ENCODE assay signal across 18 cellular contexts in genomic region chr5:141342773-141343172, GRCh38. TPM values are rescaled to one million over a fixed set of nuclear protein-coding genes. Genes with fewer than 3 reads are reported as not detected.
DNase-seq lines count a peak whose midpoint lies in the region; ATAC-seq, FAIRE-seq and TF ChIP-seq lines count a peak whose summit lies in the region.
"Had no signal": no experiment of that assay in that cellular context is flagged by ENCODE, and none has a peak within 500 bp of the region (broad histone marks: within the 10 kb centered on the region; RNA-seq: fewer than 3 reads in every experiment).

No MANE protein-coding gene starts in this region.

- in situ Hi-C loops in GM23248 (cut with MboI) = no loop called here

- DNase-seq in GM23248 (no peak), NCI-H69 (lab: John Stamatoyannopoulos, UW) (peak; percentile 4), heart right ventricle (no peak), D721Med (ENCODE audit: insufficient read length, low spot score) (no peak)
- no peak for DNase-seq in stimulated activated naive CD8-positive, alpha-beta T cell treated with anti-CD3 and anti-CD28 coated beads, Interleukin-15, Interleukin-2, amounts not matched to agents 100 U/mL and 50 U/mL, for 24 hours
- DNase-seq: C1 segment of cervical spinal cord; Calu3; CD4-positive, alpha-beta T cell; DMS79 had no signal

- H3K36me3 ChIP-seq in GM23248 (ENCODE audit: low read depth) = no peaks in the 10 kb centered on the region
- no peaks in the 10 kb centered on the region for H3K36me3 ChIP-seq in heart right ventricle
- H3K36me3 ChIP-seq in muscle layer of duodenum (ENCODE audit: control insufficient read depth in 1 of 2, insufficient read depth in 2 of 2, low read length in 2 of 2) = peaks cover 0 to 4% of the 10 kb centered on the region in 2 donors

- H3K4me1 ChIP-seq in GM23248 (ENCODE audit: insufficient read depth) (no peaks in the 10 kb centered on the region), heart right ventricle (peaks cover 0 to 12% (median 0%) of the 10 kb centered on the region in 9 donors), muscle layer of duodenum (ENCODE audit: control insufficient read depth in 1 of 2, insufficient read depth in 2 of 2, low read length in 2 of 2) (no peaks in the 10 kb centered on the region)

- no peaks in the 10 kb centered on the region for H3K9me2 ChIP-seq in GM23248 (ENCODE audit: insufficient read depth)

- 0 out of 2 replicates have a peak overlapping the region, but pooled peaks have one; percentile 4 for H3K4me3 ChIP-seq in GM23248
- H3K4me3 ChIP-seq in heart right ventricle = peak overlapping the region; percentile 4 to 54 (median 26)
- H3K4me3 ChIP-seq in muscle layer of duodenum (ENCODE audit: low read depth in 1 of 2, low read length in 2 of 2) = peak overlapping the region; percentile 8 to 23
- H3K4me3 ChIP-seq: GM12878 had no signal

- no peak for FAIRE-seq in D721Med (lab: Jason Lieb, UNC)
- FAIRE-seq: A204.1, GM12878, GM18507, H54 had no signal

- H3K79me2 ChIP-seq in GM23248 (ENCODE audit: insufficient read depth) = no peaks in the 10 kb centered on the region

- no peaks in the 10 kb centered on the region for H3F3A ChIP-seq in GM23248 (ENCODE audit: insufficient read depth)

- no peak for TF ChIP-seq CTCF in heart right ventricle (IDR thresholded peaks at IDR 0.05)
- no peak for TF ChIP-seq CTCF in D721Med (IDR thresholded peaks at IDR 0.05; ENCODE audit: insufficient read depth, missing control alignments)

- no peaks in the 10 kb centered on the region for H4K20me1 ChIP-seq in GM23248 (ENCODE audit: insufficient read depth)

- no peak overlapping the region for H3K4me2 ChIP-seq in GM23248 (ENCODE audit: unreplicated experiment)

- H2AFZ ChIP-seq in GM23248 = peak overlapping the region; percentile 70; the same call in 1 of the 2 replicates

- peak in 6 of 8 donors; percentile 32 to 74 (median 61) for ATAC-seq in heart right ventricle
- ATAC-seq in stimulated activated naive CD8-positive, alpha-beta T cell treated with anti-CD3 and anti-CD28 coated beads, Interleukin-15, Interleukin-2, amounts not matched to agents 100 U/mL and 50 U/mL, for 24 hours = no peak
- no peak for ATAC-seq in HG03175 (IDR thresholded peaks at IDR 0.05; ENCODE audit: unreplicated experiment)
- ATAC-seq: GM12878, HCT116 had no signal

- H3K27me3 ChIP-seq in GM23248 (replicated peaks; ENCODE audit: insufficient read depth) (no peaks in the 10 kb centered on the region), heart right ventricle (peaks cover 0 to 41% (median 0%) of the 10 kb centered on the region in 7 donors), muscle layer of duodenum (ENCODE audit: low read depth, low read length) (no peaks in the 10 kb centered on the region)

- WGBS in GM23248 (ENCODE audit: low coverage in 1 of 2, low lambda C conversion rate in 2 of 2, missing lambda C conversion rate in 2 of 2), 2 experiments = 5 to 7% methylated on average over 1 of the region's 1 CpG
- WGBS in heart right ventricle, 2 donors = 9 to 15% methylated on average over 1 of the region's 1 CpG

- intact Hi-C loops in heart right ventricle (cut with DNase I) = loop anchor here in 5 of 10 donors (2.0 to 10.0 kb wide), 4 partner anchors 26 to 222 kb away; partner anchors contain the start of gene PCDHGA11 (in 1 of the 5)

- no peak overlapping the region for H3K9ac ChIP-seq in GM23248

- H3K27ac ChIP-seq in GM23248 = no peak overlapping the region
- peak overlapping the region; percentile 6 to 83 (median 74) for H3K27ac ChIP-seq in heart right ventricle
- no peak overlapping the region for H3K27ac ChIP-seq in muscle layer of duodenum (ENCODE audit: low read length)

- H3K9me3 ChIP-seq in GM23248 (ENCODE audit: low read depth) = no peaks in the 10 kb centered on the region
- peaks cover 0 to 99% (median 31%) of the 10 kb centered on the region in 11 donors for H3K9me3 ChIP-seq in heart right ventricle
- H3K9me3 ChIP-seq in muscle layer of duodenum (ENCODE audit: control insufficient read depth in 1 of 2, low read length in 2 of 2) = peaks cover 50 to 88% of the 10 kb centered on the region in 2 donors

RNA-seq across cellular contexts. Expression of gene PCDHGA3, which starts 0.9 kb away (rescaled TPM):
- 7.5 and 7.6 TPM in 2 replicates for total RNA-seq in GM23248 (2014; rRNA removed; shearing (Covaris generic))
- polyA plus RNA-seq in GM23248 (2016; fragmentation: Nextera tagmentation; extraction: Ambion mirVana) = 4.0 and 5.4 TPM in 2 replicates
- 10 to 100 TPM; 10.0 to 21.0 (median 15.2) TPM for total RNA-seq in heart right ventricle
- 1 to 10 TPM; 1.3 to 7.5 TPM for polyA plus RNA-seq in heart right ventricle
- total RNA-seq: Calu3; CD4-positive, alpha-beta T cell; G401 had no signal

RNA-seq across cellular contexts. Expression of gene PCDHGA2, which starts 4.2 kb away (rescaled TPM):
- total RNA-seq in GM23248 (2014; rRNA removed; shearing (Covaris generic)) = 6.3 and 7.3 TPM in 2 replicates
- polyA plus RNA-seq in GM23248 (2016; fragmentation: Nextera tagmentation; extraction: Ambion mirVana) (4.3 and 5.3 TPM in 2 replicates), heart right ventricle (1 to 10 TPM; 1.6 to 2.0 TPM)
- 10 to 100 TPM in 6 of 10 donors, 1 to 10 TPM in 4; 7.0 to 15.3 (median 12.2) TPM for total RNA-seq in heart right ventricle
- total RNA-seq: Calu3; CD4-positive, alpha-beta T cell; G401 had no signal

RNA-seq across cellular contexts. Expression of gene PCDHGB1, which starts 7.1 kb away (rescaled TPM):
- total RNA-seq in GM23248 (2014; rRNA removed; shearing (Covaris generic)) = 0.25 and 0.86 TPM in 2 replicates
- polyA plus RNA-seq in GM23248 (2016; fragmentation: Nextera tagmentation; extraction: Ambion mirVana) (0.16 and 0.19 TPM in 2 replicates), heart right ventricle (1 to 10 TPM in 1 of 2 donors, under 1 TPM in 1; 0.19 to 7.2 TPM)
- 10 to 100 TPM in 3 of 10 donors, 1 to 10 TPM in 7; 5.2 to 13.2 (median 9.0) TPM for total RNA-seq in heart right ventricle
- total RNA-seq: G401 had no signal

RNA-seq across cellular contexts. Expression of gene PCDHGA4, which starts 12.0 kb away (rescaled TPM):
- total RNA-seq in GM23248 (2014; rRNA removed; shearing (Covaris generic)) = 10.8 and 13.9 TPM in 2 replicates
- polyA plus RNA-seq in GM23248 (2016; fragmentation: Nextera tagmentation; extraction: Ambion mirVana) (8.1 and 8.6 TPM in 2 replicates), heart right ventricle (1 to 10 TPM in 1 of 2 donors, under 1 TPM in 1; 0.70 to 4.8 TPM)
- 10 to 100 TPM in 8 of 10 donors, 1 to 10 TPM in 2; 7.4 to 16.0 (median 10.5) TPM for total RNA-seq in heart right ventricle
- total RNA-seq: G401, HT-29 had no signal

RNA-seq across cellular contexts. Expression of gene PCDHGA1, which starts 12.5 kb away (rescaled TPM):
- total RNA-seq in GM23248 (2014; rRNA removed; shearing (Covaris generic)) = 0.38 and 1.8 TPM in 2 replicates
- polyA plus RNA-seq in GM23248 (2016; fragmentation: Nextera tagmentation; extraction: Ambion mirVana) (0.63 and 0.72 TPM in 2 replicates), heart right ventricle (1 to 10 TPM in 1 of 2 donors, under 1 TPM in 1; 0.57 to 1.5 TPM)
- total RNA-seq in heart right ventricle = 1 to 10 TPM; 2.1 to 5.0 (median 2.8) TPM
- total RNA-seq: Calu3; CD4-positive, alpha-beta T cell; G401 had no signal

Comparison
In these comparisons a context has a peak if more than half of its experiments do, and no peak if none do; other contexts are left out.
1. H3K27ac ChIP-seq: peak in heart right ventricle (10 of 10); none in GM23248 (single experiment) and muscle layer of duodenum (single experiment).
2. ATAC-seq: peak in heart right ventricle (6 of 8); none in stimulated activated naive CD8-positive, alpha-beta T cell treated with anti-CD3 and anti-CD28 coated beads, Interleukin-15, Interleukin-2, amounts not matched to agents 100 U/mL and 50 U/mL, for 24 hours (single experiment) and HG03175 (single experiment).
3. Peak in every context shown above with its lines, with median percentiles within 50 percentile points of each other: H3K4me3 ChIP-seq.